Comparison of ENCODE assay signal across 8 cellular contexts in genomic region chr17:65987988-65988387, GRCh38.
DNase-seq lines count a peak whose midpoint lies in the region; ATAC-seq, FAIRE-seq and TF ChIP-seq lines count a peak whose summit lies in the region.

No MANE protein-coding gene starts in this region.

- intact Hi-C loops in activated CD4-positive, alpha-beta T cell treated with anti-CD3 and anti-CD28 coated beads for 36 hours (cut with DNase I, micrococcal nuclease): loop anchor here (1.0 to 10.0 kb wide), 5 partner anchors 431 to 757 kb away; no protein-coding TSS in a partner anchor
- intact Hi-C loops in endothelial cell of umbilical vein (cut with micrococcal nuclease): loop anchor here (1.0 to 10.0 kb wide), 6 partner anchors 177 to 757 kb away; no protein-coding TSS in a partner anchor

- peaks cover 2% of the 10 kb centered on the region for H3K36me3 Mint-ChIP-seq in activated CD4-positive, alpha-beta T cell treated with anti-CD3 and anti-CD28 coated beads for 36 hours (ENCODE audit: low read depth)

- H3K27me3 ChIP-seq in endothelial cell of umbilical vein (ENCODE audit: control insufficient read depth in 2 of 2, insufficient read depth in 2 of 2, low read length in 2 of 2): no peaks in the 10 kb centered on the region
- H3K27me3 ChIP-seq in smooth muscle cell (ENCODE audit: low read depth): no peaks in the 10 kb centered on the region

- no peak for ATAC-seq in activated CD4-positive, alpha-beta T cell treated with anti-CD3 and anti-CD28 coated beads for 36 hours
- ATAC-seq in HG02571 (IDR thresholded peaks at IDR 0.05; ENCODE audit: unreplicated experiment) (no peak), HG02610 (IDR thresholded peaks at IDR 0.05; ENCODE audit: unreplicated experiment) (no peak)

- H3K4me3 Mint-ChIP-seq in activated CD4-positive, alpha-beta T cell treated with anti-CD3 and anti-CD28 coated beads for 36 hours: no peak overlapping the region

- no peak overlapping the region for H3K4me2 ChIP-seq in endothelial cell of umbilical vein (ENCODE audit: insufficient read depth, low read length)
- no peak overlapping the region for H3K4me2 ChIP-seq in smooth muscle cell

- H3K27me3 Mint-ChIP-seq in activated CD4-positive, alpha-beta T cell treated with anti-CD3 and anti-CD28 coated beads for 36 hours: no peaks in the 10 kb centered on the region

- H3K9ac ChIP-seq in endothelial cell of umbilical vein (replicated peaks; ENCODE audit: extremely low read depth, insufficient read depth, low read length) (no peak overlapping the region), smooth muscle cell (ENCODE audit: low read depth) (no peak overlapping the region)

- H4K20me1 ChIP-seq in endothelial cell of umbilical vein (replicated peaks; ENCODE audit: control insufficient read depth, extremely low read depth, insufficient read depth, low read length): no peaks in the 10 kb centered on the region
- no peaks in the 10 kb centered on the region for H4K20me1 ChIP-seq in smooth muscle cell (ENCODE audit: low read depth)

- dilution Hi-C loops in endothelial cell of umbilical vein (cut with MboI; ENCODE audit: extremely low pct_ligation_motif_present, low sequenced_read_pairs): no loop called here

- no peaks in the 10 kb centered on the region for H3K4me1 Mint-ChIP-seq in activated CD4-positive, alpha-beta T cell treated with anti-CD3 and anti-CD28 coated beads for 36 hours

- no peaks in the 10 kb centered on the region for H3K9me1 ChIP-seq in endothelial cell of umbilical vein (replicated peaks; ENCODE audit: control insufficient read depth, extremely low read depth, insufficient read depth, low read length)

- no TSS peak for BruUV-seq in endothelial cell of umbilical vein (replicated peaks; lab: Mats Ljungman, UMichigan)

- 66% methylated on average over 2 of the region's 2 CpGs for WGBS in smooth muscle cell (ENCODE audit: low lambda C conversion rate)

- no peak for TF ChIP-seq POLR2A in endothelial cell of umbilical vein (IDR thresholded peaks at IDR 0.05; ENCODE audit: low read depth, low read length)

- no peaks in the 10 kb centered on the region for H3K36me3 ChIP-seq in endothelial cell of umbilical vein (ENCODE audit: control insufficient read depth in 2 of 2, extremely low read depth in 1 of 2, insufficient read depth in 2 of 2, low read length in 2 of 2)
- no peaks in the 10 kb centered on the region for H3K36me3 ChIP-seq in smooth muscle cell (ENCODE audit: low read depth)

- peak; percentile 73 for FAIRE-seq in endothelial cell of umbilical vein (lab: Jason Lieb, UNC)

- H3K9me3 ChIP-seq in endothelial cell of umbilical vein (replicated peaks; ENCODE audit: control insufficient read depth, insufficient read depth, low read length) (no peaks in the 10 kb centered on the region), smooth muscle cell (replicated peaks; ENCODE audit: low read depth) (no peaks in the 10 kb centered on the region)

- POLR2A ChIA-PET in activated CD4-positive, alpha-beta T cell treated with anti-CD3 and anti-CD28 coated beads for 36 hours (lab: Charles Lee): no interaction called here
- POLR2A ChIA-PET in endothelial cell of umbilical vein (lab: Charles Lee): no interaction called here

- TF ChIP-seq CTCF in endothelial cell of umbilical vein (IDR thresholded peaks at IDR 0.05; ENCODE audit: extremely low read depth in 1 of 2, insufficient read depth in 1 of 2, low read depth in 1 of 2, low read length in 2 of 2) (peak; percentile 30 to 60), smooth muscle cell (IDR thresholded peaks at IDR 0.05; ENCODE audit: borderline replicate concordance, insufficient read depth, poor library complexity, severe bottlenecking) (peak; percentile 46)

- H3K79me2 ChIP-seq in endothelial cell of umbilical vein (ENCODE audit: control insufficient read depth, insufficient read depth, low read length): no peaks in the 10 kb centered on the region
- H3K79me2 ChIP-seq in smooth muscle cell (ENCODE audit: low read depth): no peaks in the 10 kb centered on the region

- CTCF ChIA-PET in activated CD4-positive, alpha-beta T cell treated with anti-CD3 and anti-CD28 coated beads for 36 hours (lab: Charles Lee): interaction anchor here (0.9 to 2.1 kb wide), 4 partner anchors 10 to 755 kb away, joined by 3 to 13 read pairs (median 3); no protein-coding TSS in a partner anchor
- CTCF ChIA-PET in endothelial cell of umbilical vein (lab: Charles Lee): interaction anchor here (1.2 to 2.3 kb wide), 4 partner anchors 22 to 756 kb away, joined by 3 to 26 read pairs (median 14); no protein-coding TSS in a partner anchor

- H3K4me1 ChIP-seq in endothelial cell of umbilical vein (ENCODE audit: control insufficient read depth, extremely low read depth, insufficient read depth, low read length) (no peaks in the 10 kb centered on the region), smooth muscle cell (ENCODE audit: low read depth) (no peaks in the 10 kb centered on the region)

- H2AFZ ChIP-seq in endothelial cell of umbilical vein (ENCODE audit: low read depth, low read length) (no peak overlapping the region), smooth muscle cell (ENCODE audit: low read depth) (no peak overlapping the region)

- no peak overlapping the region for H3K27ac Mint-ChIP-seq in activated CD4-positive, alpha-beta T cell treated with anti-CD3 and anti-CD28 coated beads for 36 hours

- H3F3A ChIP-seq in smooth muscle cell (ENCODE audit: low read depth): no peaks in the 10 kb centered on the region

- peak; percentile 13 for DNase-seq in activated CD4-positive, alpha-beta T cell treated with anti-CD3 and anti-CD28 coated beads for 36 hours
- DNase-seq in activated CD4-positive, alpha-beta T cell treated with anti-CD3 and anti-CD28 coated beads, Interleukin-2, amount 50 U/mL, for 4 hours: no peak
- DNase-seq in NCI-H2171 treated with DMSO at 0.1 percent for 48 hours (lab: John Stamatoyannopoulos, UW): peak; percentile 78
- peak; percentile 54 for DNase-seq in endothelial cell of umbilical vein (ENCODE audit: low read depth, low spot score)
- no peak for DNase-seq in smooth muscle cell (lab: John Stamatoyannopoulos, UW; ENCODE audit: unreplicated experiment)
- no peak for DNase-seq in NCI-H446 treated with DMSO at 0.1 percent for 48 hours (lab: John Stamatoyannopoulos, UW)

- peaks cover 11% of the 10 kb centered on the region for H3K9me3 Mint-ChIP-seq in activated CD4-positive, alpha-beta T cell treated with anti-CD3 and anti-CD28 coated beads for 36 hours (ENCODE audit: low read depth)

- H3K27ac ChIP-seq in endothelial cell of umbilical vein (ENCODE audit: insufficient read depth, low read depth, low read length) (no peak overlapping the region), smooth muscle cell (ENCODE audit: low read depth) (no peak overlapping the region)

- H3K4me3 ChIP-seq in endothelial cell of umbilical vein (replicated peaks in 1 of 3; ENCODE audit: insufficient read depth in 1 of 3, low read depth in 1 of 3, low read length in 3 of 3) (no peak overlapping the region), smooth muscle cell (no peak overlapping the region)

TF ChIP-seq in endothelial cell of umbilical vein, 7 proteins besides CTCF, POLR2A, EP300 and RAD21:
- TF ChIP-seq GATA2 (IDR thresholded peaks at IDR 0.05; ENCODE audit: insufficient read depth, insufficient read length, low read depth, low read length): peak; percentile 20
- no peak for TF ChIP-seq POLR2AphosphoS5 (IDR thresholded peaks at IDR 0.05; ENCODE audit: insufficient read depth, low read depth, low read length)

Comparison
In these comparisons a context has a peak if more than half of its experiments do, and no peak if none do; other contexts are left out.
1. DNase-seq: peak in activated CD4-positive, alpha-beta T cell treated with anti-CD3 and anti-CD28 coated beads for 36 hours (single experiment), NCI-H2171 treated with DMSO at 0.1 percent for 48 hours (single experiment) and endothelial cell of umbilical vein (single experiment); none in activated CD4-positive, alpha-beta T cell treated with anti-CD3 and anti-CD28 coated beads, Interleukin-2, amount 50 U/mL, for 4 hours (0 of 2), smooth muscle cell (single experiment) and NCI-H446 treated with DMSO at 0.1 percent for 48 hours (single experiment).